8 cellular contexts compared by ENCODE assay signal in genomic region chr1:180228648-180229482, GRCh38. TPM values are rescaled to one million over a fixed set of nuclear protein-coding genes. Genes with fewer than 3 reads are reported as not detected.
DNase-seq lines count a peak whose midpoint lies in the region; ATAC-seq and TF ChIP-seq lines count a peak whose summit lies in the region.

No MANE protein-coding gene starts in this region.

- TF ChIP-seq CTCF in activated B cell treated with CpG ODN at 0.5 μM for 24 hours (IDR thresholded peaks at IDR 0.05) (no peak), left ventricle myocardium inferior (IDR thresholded peaks at IDR 0.05; ENCODE audit: borderline replicate concordance) (no peak)

- peaks cover 27% of the 10 kb centered on the region for H3K4me1 Mint-ChIP-seq in activated B cell treated with CpG ODN at 0.5 μM for 24 hours

- no peaks in the 10 kb centered on the region for H3K9me3 Mint-ChIP-seq in activated B cell treated with CpG ODN at 0.5 μM for 24 hours

- peak; percentile 86 for DNase-seq in DMS53 (lab: John Stamatoyannopoulos, UW)
- peak; percentile 31 for DNase-seq in activated B cell treated with CpG ODN at 0.5 μM for 24 hours
- DNase-seq in left ventricle myocardium inferior, result no peak
- DNase-seq in skeletal muscle cell (ENCODE audit: low read depth), result no peak
- no peak for DNase-seq in GM19238 (ENCODE audit: insufficient read length, low spot score)
- DNase-seq in anterior cingulate cortex (lab: John Stamatoyannopoulos, UW), result no peak

- POLR2A ChIA-PET in activated B cell treated with CpG ODN at 0.5 μM for 24 hours (lab: Charles Lee), result no interaction called here

- no peaks in the 10 kb centered on the region for H3K9me3 ChIP-seq in left ventricle myocardium inferior (replicated peaks)

- no peaks in the 10 kb centered on the region for H3K36me3 Mint-ChIP-seq in activated B cell treated with CpG ODN at 0.5 μM for 24 hours (ENCODE audit: low read depth)

- no peaks in the 10 kb centered on the region for H3K36me3 ChIP-seq in left ventricle myocardium inferior

- intact Hi-C loops in activated B cell treated with CpG ODN at 0.5 μM for 24 hours (cut with micrococcal nuclease) (no loop called here), left ventricle myocardium inferior (cut with micrococcal nuclease) (no loop called here)

- H3K4me3 ChIP-seq in left ventricle myocardium inferior (peak overlapping the region; percentile 75), skeletal muscle cell (ENCODE audit: low read depth, low read length) (peak overlapping the region; percentile 53)

- H3K4me1 ChIP-seq in left ventricle myocardium inferior, result peaks cover 45% of the 10 kb centered on the region

- H3K27me3 Mint-ChIP-seq in activated B cell treated with CpG ODN at 0.5 μM for 24 hours, result peaks cover 51% of the 10 kb centered on the region

- peak; percentile 9 for ATAC-seq in HG02678 (IDR thresholded peaks at IDR 0.05; ENCODE audit: unreplicated experiment)
- ATAC-seq in activated B cell treated with CpG ODN at 0.5 μM for 24 hours (ENCODE audit: low read depth), result peak; percentile 8
- ATAC-seq in HG03342 (IDR thresholded peaks at IDR 0.05; ENCODE audit: unreplicated experiment), result no peak

- H3K27me3 ChIP-seq in left ventricle myocardium inferior (ENCODE audit: low read depth), result peaks cover 100% of the 10 kb centered on the region

- H3K4me3 Mint-ChIP-seq in activated B cell treated with CpG ODN at 0.5 μM for 24 hours, result peak overlapping the region; percentile 78

- no peak overlapping the region for H3K27ac ChIP-seq in left ventricle myocardium inferior (replicated peaks)

- CTCF ChIA-PET in activated B cell treated with CpG ODN at 0.5 μM for 24 hours (lab: Charles Lee), result no interaction called here

- H3K27ac Mint-ChIP-seq in activated B cell treated with CpG ODN at 0.5 μM for 24 hours, result no peak overlapping the region

RNA-seq across cellular contexts. Expression of gene LHX4, which starts 1.2 kb away (rescaled TPM):
- total RNA-seq in activated B cell treated with CpG ODN at 0.5 μM for 24 hours (not detected in 2 replicates), left ventricle myocardium inferior (not detected)

Comparison
In these comparisons a context has a peak if more than half of its experiments do, and no peak if none do; other contexts are left out.
1. DNase-seq: peak in DMS53 (single experiment) and activated B cell treated with CpG ODN at 0.5 μM for 24 hours (single experiment); none in left ventricle myocardium inferior (single experiment), skeletal muscle cell (single experiment), GM19238 (single experiment) and anterior cingulate cortex (0 of 58).